Comparison of ENCODE assay signal across 19 cellular contexts in genomic region chr1:172815740-172816139, GRCh38.
"Had no signal": no experiment of that assay in that cellular context is flagged by ENCODE, and none has a peak within 500 bp of the region (broad histone marks: within the 10 kb centered on the region; RNA-seq: fewer than 3 reads in every experiment).

No MANE protein-coding gene starts in this region.

- ATAC-seq: left colon, lower lobe of right lung, right cardiac atrium had no signal

- H3K4me3 Mint-ChIP-seq: activated naive CD8-positive, alpha-beta T cell; activated T-helper 1 cell treated with anti-CD3 and anti-CD28 coated beads, Interleukin-12 subunit alpha, Interleukin-12 subunit beta, Interleukin-2, Interleukin-4 antibody, amounts not matched to agents 30 ng/mL and 10 ng/mL and 1 ng/mL, durations not matched to agents 14 hours and 24 hours and 36 hours; stimulated activated naive CD8-positive, alpha-beta T cell treated with anti-CD3 and anti-CD28 coated beads, Interleukin-15, Interleukin-2, amounts not matched to agents 100 ng/mL and 50 ng/mL, for 24 hours; type B pancreatic cell had no signal

- H3K4me3 ChIP-seq: coronary artery, lower lobe of right lung, skin epidermis had no signal

- H3K36me3 Mint-ChIP-seq: type B pancreatic cell had no signal

- H3K27me3 Mint-ChIP-seq: activated naive CD8-positive, alpha-beta T cell; progenitor cell of endocrine pancreas; type B pancreatic cell had no signal

- H3K27ac Mint-ChIP-seq: activated naive CD8-positive, alpha-beta T cell; activated T-helper 1 cell treated with anti-CD3 and anti-CD28 coated beads, Interleukin-12 subunit alpha, Interleukin-12 subunit beta, Interleukin-2, Interleukin-4 antibody, amounts not matched to agents 30 ng/mL and 10 ng/mL and 1 ng/mL, durations not matched to agents 14 hours and 24 hours and 36 hours; progenitor cell of endocrine pancreas; stimulated activated naive CD8-positive, alpha-beta T cell treated with anti-CD3 and anti-CD28 coated beads, Interleukin-15, Interleukin-2, amounts not matched to agents 100 ng/mL and 50 ng/mL, for 24 hours; type B pancreatic cell had no signal

- DNase-seq: activated CD4-positive, alpha-beta T cell treated with anti-CD3 and anti-CD28 coated beads for 1 hour; activated CD4-positive, alpha-beta T cell treated with anti-CD3 and anti-CD28 coated beads, Interleukin-2, amount 50 U/mL, for 48 hours; activated gamma-delta T cell treated with Interleukin-2 at 50 U/mL for 16 hours; amniotic stem cell; central memory CD4-positive, alpha-beta T cell; islet precursor cell; left colon; lower lobe of right lung; right cardiac atrium; SW 1271; T-helper 2 cell; WERI-Rb-1 had no signal
